31 cellular contexts compared by ENCODE assay signal in the genomic region with DNA sequence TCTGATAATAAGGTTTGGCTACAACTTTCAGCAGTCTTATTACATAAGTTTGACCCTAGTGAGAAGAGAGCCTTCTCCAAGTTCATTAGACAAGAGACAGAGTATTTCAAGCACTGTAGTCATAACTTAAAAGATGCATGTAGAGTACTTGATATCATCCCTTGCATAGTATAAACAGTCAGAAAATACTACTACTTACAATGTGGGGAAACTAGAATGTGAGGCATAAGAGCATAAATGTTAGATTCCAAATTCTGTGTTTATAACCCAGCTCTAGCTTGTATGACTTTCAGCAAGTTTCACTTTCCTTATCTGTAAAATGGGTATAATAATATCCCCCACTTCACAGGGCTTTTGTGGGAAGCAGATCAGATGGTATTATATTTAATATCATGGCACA. TPM values are rescaled to one million over a fixed set of nuclear protein-coding genes. Genes with fewer than 3 reads are reported as not detected.
"Had no signal": no experiment of that assay in that cellular context is flagged by ENCODE, and none has a peak within 500 bp of the region (broad histone marks: within the 10 kb centered on the region; RNA-seq: fewer than 3 reads in every experiment).

No MANE protein-coding gene starts in this region.

- H3K4me3 Mint-ChIP-seq: immature natural killer cell; naive thymus-derived CD8-positive, alpha-beta T cell; nephron; neural crest cell had no signal

- H3K27me3 Mint-ChIP-seq: naive thymus-derived CD8-positive, alpha-beta T cell had no signal

- H3K27me3 ChIP-seq: left lung, pancreas, stomach, testis, thyroid gland, upper lobe of right lung, uterus had no signal

- H3K4me3 ChIP-seq: left lung, lower lobe of right lung, pancreas, prostate gland, skin epidermis, stomach, testis, thyroid gland, upper lobe of right lung, uterus had no signal

- ATAC-seq: left colon; left lung; lower lobe of right lung; naive thymus-derived CD8-positive, alpha-beta T cell; pancreas; right cardiac atrium; sciatic nerve; upper lobe of right lung had no signal

- FAIRE-seq: islet of Langerhans, kidney, pancreas had no signal

- H3K36me3 ChIP-seq: left lung, lower lobe of right lung, pancreas, prostate gland, stomach, thyroid gland, upper lobe of right lung, uterus had no signal

- H3K4me1 Mint-ChIP-seq: immature natural killer cell, neural crest cell had no signal

- H3K4me1 ChIP-seq: left lung, lower lobe of right lung, pancreas, prostate gland, stomach, testis, upper lobe of right lung, uterus had no signal

- H3K9me3 Mint-ChIP-seq: immature natural killer cell; naive thymus-derived CD8-positive, alpha-beta T cell; nephron; neural crest cell had no signal

- H3K27ac Mint-ChIP-seq: naive thymus-derived CD8-positive, alpha-beta T cell; nephron had no signal

- H3K27ac ChIP-seq: left lung, lower lobe of right lung, pancreas, prostate gland, skin epidermis, stomach, testis, thyroid gland, upper lobe of right lung, uterus had no signal

- H3K9me3 ChIP-seq: left lung, lower lobe of right lung, pancreas, prostate gland, stomach, testis, thyroid gland, upper lobe of right lung, uterus had no signal

- DNase-seq: hypothalamus; immature natural killer cell; kidney; left colon; left lung; lower lobe of right lung; mammary epithelial cell; mesenchymal stem cell; naive thymus-derived CD8-positive, alpha-beta T cell; nucleus accumbens; pancreas; posterior cingulate gyrus; retina; right cardiac atrium; stimulated activated CD4-positive, alpha-beta T cell treated with anti-CD3 and anti-CD28 coated beads, Interleukin-12 subunit alpha, Interleukin-12 subunit beta, amount 100 ng/mL, for 4 hours; stimulated activated CD4-positive, alpha-beta T cell treated with anti-CD3 and anti-CD28 coated beads, Interleukin-15, amount 100 ng/mL, for 24 hours; stimulated activated CD4-positive, alpha-beta T cell treated with anti-CD3 and anti-CD28 coated beads, Interleukin-2, amount 100 ng/mL, for 24 hours; stimulated activated CD4-positive, alpha-beta T cell treated with anti-CD3 and anti-CD28 coated beads, Interleukin-4, amount 100 ng/mL, for 1 hour; stimulated activated naive CD4-positive, alpha-beta T cell; stomach; testis; thyroid gland; trophoblast cell; upper lobe of right lung; uterus had no signal

RNA-seq across cellular contexts. Expression of gene TMEM200A, which starts 56.8 kb away (rescaled TPM):
- polyA plus RNA-seq: naive thymus-derived CD8-positive, alpha-beta T cell had no signal
